In the genomic region with DNA sequence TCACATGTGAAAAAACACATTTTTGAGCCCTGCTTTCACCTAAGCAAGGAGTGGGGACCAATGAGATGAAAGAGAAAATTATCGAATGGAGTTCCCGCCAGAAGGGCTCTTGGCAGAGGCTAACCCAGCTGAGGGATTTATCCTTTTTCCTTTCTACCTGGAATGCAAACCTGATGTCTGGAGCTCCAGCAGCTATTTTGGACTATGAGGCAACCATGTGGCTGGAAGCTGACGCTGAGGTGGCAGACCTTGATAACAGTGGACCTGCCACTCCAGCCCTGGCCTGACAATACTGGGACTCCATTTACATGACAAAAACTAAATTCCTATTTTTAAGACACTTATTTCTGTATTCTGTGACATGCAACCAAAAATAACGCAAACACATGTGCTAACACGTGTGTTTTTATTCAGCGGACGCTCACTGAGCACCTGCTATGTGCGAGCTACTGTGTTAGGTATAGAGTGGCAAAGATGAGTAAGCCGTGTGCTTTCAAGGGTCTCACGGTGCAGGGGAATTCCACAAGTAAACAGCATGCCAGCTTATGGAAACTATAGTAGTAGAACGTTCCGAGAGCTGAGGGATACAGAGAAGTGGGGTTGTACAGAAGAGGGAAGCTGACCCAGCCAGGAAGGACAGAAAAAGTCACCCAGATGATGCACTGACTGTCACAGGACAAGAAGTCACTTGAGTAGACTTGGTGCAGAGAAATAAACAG, we compare ENCODE assay signal across 18 cellular contexts. TPM values are rescaled to one million over a fixed set of nuclear protein-coding genes. Genes with fewer than 3 reads are reported as not detected.
DNase-seq lines count a peak whose midpoint lies in the region; ATAC-seq, FAIRE-seq and TF ChIP-seq lines count a peak whose summit lies in the region.
"Had no signal": no experiment of that assay in that cellular context is flagged by ENCODE, and none has a peak within 500 bp of the region (broad histone marks: within the 10 kb centered on the region; RNA-seq: fewer than 3 reads in every experiment).

No MANE protein-coding gene starts in this region.

- H4K5ac ChIP-seq in H1 (ENCODE audit: insufficient read length, low read depth, low read length): no peak overlapping the region

- no peaks in the 10 kb centered on the region for H3K9me2 ChIP-seq in Karpas-422 (replicated peaks; ENCODE audit: insufficient read depth, low read length)

- H3K79me2 ChIP-seq in Karpas-422 (ENCODE audit: low read length): no peaks in the 10 kb centered on the region
- H3K79me2 ChIP-seq in H1 (ENCODE audit: control insufficient read depth in 1 of 2, insufficient read depth in 2 of 2, low read length in 2 of 2): no peaks in the 10 kb centered on the region

- no peak overlapping the region for H2BK12ac ChIP-seq in H1 (ENCODE audit: low read depth, low read length)

- H3K4me3 Mint-ChIP-seq in T-helper 1 cell treated with Interleukin-12 subunit alpha and Interleukin-12 subunit beta and Interleukin-4 antibody, amounts not matched to agents 30 μg/mL and 1 μg/mL, for 36 hours: no peak overlapping the region
- H3K4me3 Mint-ChIP-seq: CD4-positive, CD25-positive, alpha-beta regulatory T cell; IgD-negative memory B cell had no signal

- TF ChIP-seq CTCF in H1 (IDR thresholded peaks at IDR 0.05; ENCODE audit: control extremely low read depth in 1 of 3, insufficient read depth in 1 of 3, low read depth in 1 of 3, low read length in 3 of 3): no peak

- H3K9ac ChIP-seq in Karpas-422 (ENCODE audit: low read length): no peak overlapping the region
- H3K9ac ChIP-seq in H1 (replicated peaks in 1 of 4; ENCODE audit: extremely low read depth in 1 of 4, low read depth in 3 of 4, low read length in 3 of 4): no peak overlapping the region
- H3K9ac ChIP-seq: BLaER1, KMS-11 had no signal

- no peak for TF ChIP-seq POLR2A in H1 (IDR thresholded peaks at IDR 0.05; ENCODE audit: control extremely low read depth in 1 of 2, low read depth in 2 of 2, low read length in 2 of 2)

- H3K9me3 ChIP-seq in Karpas-422 (ENCODE audit: low read length) (no peaks in the 10 kb centered on the region), H1 (ENCODE audit: insufficient read depth in 2 of 2, low read depth in 1 of 2, low read length in 1 of 2) (peaks cover 0 to 4% of the 10 kb centered on the region in 2 experiments; a peak in 1 of 4 replicates)
- H3K9me3 ChIP-seq: BLaER1 had no signal

- 94% methylated on average over 12 of the region's 12 CpGs; no CpG with 5 or more reads in 1 of the 2 experiments for WGBS in H1 (ENCODE audit: extremely low coverage in 1 of 2, insufficient coverage in 1 of 2, insufficient read length in 1 of 2, insufficient replicate concordance in 2 of 2, low coverage in 1 of 2, low lambda C conversion rate in 2 of 2, missing lambda C conversion rate in 1 of 2), 2 experiments

- H4K8ac ChIP-seq in H1 (ENCODE audit: extremely low read depth, insufficient read depth, low read length): no peak overlapping the region; the same call in 1 of the 2 replicates

- H3K14ac ChIP-seq in H1 (ENCODE audit: insufficient read length): no peak overlapping the region

- peaks cover 18% of the 10 kb centered on the region for H3K4me1 ChIP-seq in Karpas-422 (ENCODE audit: low read length)
- peaks cover 0 to 3% (median 1%) of the 10 kb centered on the region in 4 experiments; a peak in 1 of 7 replicates for H3K4me1 ChIP-seq in H1 (replicated peaks in 1 of 4; ENCODE audit: control insufficient read depth in 3 of 4, insufficient read depth in 4 of 4, low read length in 3 of 4)
- H3K4me1 ChIP-seq: BLaER1 had no signal

- H3K27me3 Mint-ChIP-seq in T-helper 1 cell treated with Interleukin-12 subunit alpha and Interleukin-12 subunit beta and Interleukin-4 antibody, amounts not matched to agents 30 μg/mL and 1 μg/mL, for 36 hours (ENCODE audit: low read depth): no peaks in the 10 kb centered on the region
- H3K27me3 Mint-ChIP-seq: CD4-positive, CD25-positive, alpha-beta regulatory T cell had no signal

- H3K4me2 ChIP-seq in Karpas-422 (ENCODE audit: low read depth, low read length, poor library complexity, severe bottlenecking) (no peak overlapping the region), H1 (ENCODE audit: insufficient read depth in 1 of 2, low read depth in 2 of 2, low read length in 2 of 2) (no peak overlapping the region)
- H3K4me2 ChIP-seq: BLaER1, KMS-11 had no signal

- H2BK15ac ChIP-seq in H1 (ENCODE audit: low read length): no peak overlapping the region

- no peak overlapping the region for H3K4ac ChIP-seq in H1 (replicated peaks; ENCODE audit: insufficient read length, low read depth, low read length)

- no peak for FAIRE-seq in H1 (lab: Jason Lieb, UNC)

- TF ChIP-seq RAD21 in H1 (IDR thresholded peaks at IDR 0.05 in 1 of 2, conservative IDR thresholded peaks at IDR 0.05 in 1 of 2; ENCODE audit: low read depth in 2 of 2, low read length in 2 of 2): no peak

- H2AFZ ChIP-seq in Karpas-422 (ENCODE audit: low read length): no peak overlapping the region
- H2AFZ ChIP-seq in H1 (ENCODE audit: low read length): no peak overlapping the region

- no peak overlapping the region for H2BK120ac ChIP-seq in H1 (replicated peaks; ENCODE audit: low read depth, low read length)

- TF ChIP-seq EP300 in H1 (IDR thresholded peaks at IDR 0.05; ENCODE audit: borderline replicate concordance in 1 of 2, low read depth in 2 of 2, low read length in 2 of 2): no peak

- H3K18ac ChIP-seq in H1 (ENCODE audit: extremely low read depth, low read length): no peak overlapping the region

- H3K27ac ChIP-seq in Karpas-422 (ENCODE audit: low read length) (no peak overlapping the region), H1 (ENCODE audit: low read depth, low read length) (no peak overlapping the region)
- H3K27ac ChIP-seq: 22Rv1, BLaER1, KMS-11 had no signal

- no peak overlapping the region for H3K23ac ChIP-seq in H1 (ENCODE audit: insufficient read length)

- H3K27ac Mint-ChIP-seq in T-helper 1 cell treated with Interleukin-12 subunit alpha and Interleukin-12 subunit beta and Interleukin-4 antibody, amounts not matched to agents 30 μg/mL and 1 μg/mL, for 36 hours: peak overlapping the region; percentile 10
- H3K27ac Mint-ChIP-seq: CD4-positive, CD25-positive, alpha-beta regulatory T cell; IgD-negative memory B cell had no signal

- H3K36me3 ChIP-seq in Karpas-422 (ENCODE audit: insufficient read depth, low read length) (no peaks in the 10 kb centered on the region), H1 (ENCODE audit: control insufficient read depth in 2 of 4, insufficient read depth in 4 of 4, low read length in 3 of 4) (no peaks in the 10 kb centered on the region)
- H3K36me3 ChIP-seq: BLaER1 had no signal

- no peak overlapping the region for H2BK20ac ChIP-seq in H1 (ENCODE audit: low read length)

- no peak overlapping the region for H3K4me3 ChIP-seq in Karpas-422 (ENCODE audit: low read length)
- H3K4me3 ChIP-seq in H1 (ENCODE audit: extremely low read depth in 1 of 4, insufficient read depth in 2 of 4, low read depth in 3 of 4, low read length in 4 of 4): no peak overlapping the region
- H3K4me3 ChIP-seq: BLaER1 had no signal

- H4K20me1 ChIP-seq in Karpas-422 (ENCODE audit: insufficient read depth, low read depth, low read length) (no peaks in the 10 kb centered on the region), H1 (replicated peaks in 1 of 2; ENCODE audit: control insufficient read depth in 1 of 2, insufficient read depth in 2 of 2, low read length in 2 of 2) (no peaks in the 10 kb centered on the region)
- H4K20me1 ChIP-seq: BLaER1 had no signal

- H3K4me1 Mint-ChIP-seq in T-helper 1 cell treated with Interleukin-12 subunit alpha and Interleukin-12 subunit beta and Interleukin-4 antibody, amounts not matched to agents 30 μg/mL and 1 μg/mL, for 36 hours (ENCODE audit: low read depth): peaks cover 2% of the 10 kb centered on the region
- H3K4me1 Mint-ChIP-seq: CD4-positive, CD25-positive, alpha-beta regulatory T cell; IgD-negative memory B cell had no signal

- DNase-seq in T-helper 1 cell: no peak
- DNase-seq in Karpas-422: peak; percentile 38
- no peak for DNase-seq in H1 (ENCODE audit: low read depth in 1 of 2, low spot score in 2 of 2)
- no peak for DNase-seq in AML-193 (lab: John Stamatoyannopoulos, UW)
- DNase-seq in activated T-cell treated with anti-CD3 and anti-CD28 coated beads, Interleukin-2, amount 50 U/mL, for 1 hour: no peak
- no peak for DNase-seq in CD1c-positive myeloid dendritic cell (ENCODE audit: extremely low spot score)
- DNase-seq: CD4-positive, CD25-positive, alpha-beta regulatory T cell; DMS53 had no signal

- no peak overlapping the region for H2BK5ac ChIP-seq in H1 (ENCODE audit: low read depth, low read length)

- H3K27me3 ChIP-seq in Karpas-422 (ENCODE audit: low read length) (no peaks in the 10 kb centered on the region), H1 (replicated peaks in 1 of 4; ENCODE audit: control insufficient read depth in 3 of 4, extremely low read depth in 1 of 4, insufficient read depth in 3 of 4, low read length in 3 of 4) (no peaks in the 10 kb centered on the region)
- H3K27me3 ChIP-seq: BLaER1 had no signal

- H2AK5ac ChIP-seq in H1 (ENCODE audit: low read depth, low read length): no peak overlapping the region

- no peaks in the 10 kb centered on the region for H3K9me3 Mint-ChIP-seq in T-helper 1 cell treated with Interleukin-12 subunit alpha and Interleukin-12 subunit beta and Interleukin-4 antibody, amounts not matched to agents 30 μg/mL and 1 μg/mL, for 36 hours

- POLR2A ChIA-PET in H1 (lab: Charles Lee; ENCODE audit: partially characterized antibody): no interaction called here

- CTCF ChIA-PET in H1 (lab: Charles Lee; ENCODE audit: partially characterized antibody): interaction anchor here (0.7 to 2.8 kb wide), 9 partner anchors 11 to 645 kb away, joined by 3 to 15 read pairs (median 4); no protein-coding TSS in a partner anchor

- H3K79me1 ChIP-seq in H1 (ENCODE audit: low read depth, low read length): no peaks in the 10 kb centered on the region

- no peak for ATAC-seq in HG02970 (IDR thresholded peaks at IDR 0.05; ENCODE audit: low FRiP score, unreplicated experiment)

- H3K36me3 Mint-ChIP-seq in T-helper 1 cell treated with Interleukin-12 subunit alpha and Interleukin-12 subunit beta and Interleukin-4 antibody, amounts not matched to agents 30 μg/mL and 1 μg/mL, for 36 hours (ENCODE audit: low read depth): no peaks in the 10 kb centered on the region
- H3K36me3 Mint-ChIP-seq: CD4-positive, CD25-positive, alpha-beta regulatory T cell; IgD-negative memory B cell had no signal

- no peak overlapping the region for H4K91ac ChIP-seq in H1 (replicated peaks; ENCODE audit: insufficient read length, low read length)

- no peak overlapping the region for H3K56ac ChIP-seq in H1 (replicated peaks; ENCODE audit: insufficient read length, low read depth, low read length)

- H3K23me2 ChIP-seq in H1 (ENCODE audit: low read depth, low read length): no peaks in the 10 kb centered on the region

RNA-seq across cellular contexts. Expression of a gene that starts 19.1 kb away (rescaled TPM):
- total RNA-seq in Karpas-422 (2014; rRNA removed; shearing (Covaris generic); ENCODE audit: low replicate concordance): not detected in 2 replicates
- not detected in 2 replicates for total RNA-seq in H1 (2021; fragmentation: NEBNext Ultra II Directional; extraction: Animal tissue kit (Norgen Biotek cat#: 25700))
- polyA plus RNA-seq in H1 (2011; rRNA removed): not detected in 2 replicates
- polyA plus RNA-seq in H1 (2011; cell fraction: cytosol; rRNA removed): not detected
- polyA plus RNA-seq in H1 (2011; cell fraction: nucleus; rRNA removed): not detected
- polyA plus RNA-seq in H1 (2012, experiment 1 of 2): not detected in 4 replicates
- not detected for polyA plus RNA-seq in H1 (2012, experiment 2 of 2)
- not detected for polyA plus RNA-seq in H1 (2013, experiment 1 of 2)
- not detected for polyA plus RNA-seq in H1 (2013, experiment 2 of 2)
- polyA minus RNA-seq in H1 (2011; rRNA and poly(A)+ RNA removed): not detected in 2 replicates
- polyA minus RNA-seq in H1 (2011; cell fraction: cytosol; rRNA and poly(A)+ RNA removed): not detected
- polyA minus RNA-seq in H1 (2011; cell fraction: nucleus; rRNA and poly(A)+ RNA removed): not detected
- total RNA-seq: A673; CD4-positive, CD25-positive, alpha-beta regulatory T cell; Daoy; H4; HT-29 had no signal
- polyA plus RNA-seq: CD4-positive, CD25-positive, alpha-beta regulatory T cell; IgD-negative memory B cell had no signal
